10 cellular contexts compared by ENCODE assay signal in genomic region chr7:100719523-100720319, GRCh38. TPM values are rescaled to one million over a fixed set of nuclear protein-coding genes. Genes with fewer than 3 reads are reported as not detected.
A peak's percentile ranks its signal among the peaks of the same experiment; 100 is the strongest.
DNase-seq lines count a peak whose midpoint lies in the region; ATAC-seq, FAIRE-seq and TF ChIP-seq lines count a peak whose summit lies in the region.
"Had no signal": no experiment of that assay in that cellular context is flagged by ENCODE, and none has a peak within 500 bp of the region (broad histone marks: within the 10 kb centered on the region; RNA-seq: fewer than 3 reads in every experiment).

No MANE protein-coding gene starts in this region.

- H3K9me3 ChIP-seq in HUES64 (ENCODE audit: insufficient read depth, low read depth, low read length) = no peaks in the 10 kb centered on the region
- no peaks in the 10 kb centered on the region for H3K9me3 ChIP-seq in HepG2 (ENCODE audit: low read length)
- peaks cover 6% of the 10 kb centered on the region for H3K9me3 ChIP-seq in left ventricle myocardium inferior (replicated peaks)

- peak; percentile 67 for FAIRE-seq in HepG2 (lab: Jason Lieb, UNC)

- no TSS peak for BruUV-seq in HepG2 (replicated peaks; lab: Mats Ljungman, UMichigan)

- H3K36me3 ChIP-seq in HUES64 (ENCODE audit: insufficient read depth, low read length) (no peaks in the 10 kb centered on the region), brain microvascular endothelial cell (replicated peaks) (no peaks in the 10 kb centered on the region), HepG2 (replicated peaks in 1 of 2; ENCODE audit: control insufficient read depth in 1 of 2, insufficient read depth in 2 of 2, low read length in 2 of 2) (no peaks in the 10 kb centered on the region), left ventricle myocardium inferior (no peaks in the 10 kb centered on the region)

- CTCF ChIA-PET in HepG2 (lab: Yijun Ruan, JAX; ENCODE audit: low intra/inter-chr PET ratio, low total read pairs) = no interaction called here

- TF ChIP-seq CTCF in AG09309 (IDR thresholded peaks at IDR 0.05; ENCODE audit: control insufficient read depth, insufficient read depth, low read depth, low read length, missing control alignments) (peak; percentile 82), brain microvascular endothelial cell (IDR thresholded peaks at IDR 0.05; ENCODE audit: low read depth, low read length, missing control alignments) (peak; percentile 55), HepG2 (CRISPR knock-in tag; IDR thresholded peaks at IDR 0.05) (peak; percentile 61), left ventricle myocardium inferior (IDR thresholded peaks at IDR 0.05; ENCODE audit: borderline replicate concordance) (no peak)

- H3K4me3 ChIP-seq in AG09309 (ENCODE audit: control insufficient read depth, low read depth, low read length) (no peak overlapping the region), HUES64 (ENCODE audit: low read length) (peak overlapping the region; percentile 53), brain microvascular endothelial cell (ENCODE audit: low read depth, low read length) (no peak overlapping the region), HepG2 (replicated peaks in 1 of 3; ENCODE audit: insufficient read depth in 1 of 3, low read depth in 2 of 3, low read length in 3 of 3) (peak overlapping the region; percentile 79 to 84 (median 82)), left ventricle myocardium inferior (no peak overlapping the region)

- no peak for TF ChIP-seq RAD21 in HepG2 (CRISPR knock-in tag; IDR thresholded peaks at IDR 0.05)

- TF ChIP-seq EP300 in HepG2 (IDR thresholded peaks at IDR 0.05; ENCODE audit: low read depth in 2 of 2, low read length in 2 of 2) = peak; percentile 12 to 64; a peak in 1 of 4 replicates
- TF ChIP-seq EP300 in HepG2 (CRISPR knock-in tag; IDR thresholded peaks at IDR 0.05; ENCODE audit: borderline replicate concordance) = 0 out of 2 replicates have a peak, but pooled peaks have one; percentile 26

- WGBS in HUES64 = 75% methylated on average over 7 of the region's 8 CpGs
- 2% methylated on average over 5 of the region's 8 CpGs for WGBS in HepG2 (ENCODE audit: low lambda C conversion rate)

- peak overlapping the region; percentile 92 for H3K4me2 ChIP-seq in HepG2 (ENCODE audit: low read depth, low read length)

- DNase-seq in AG09309 (ENCODE audit: low read depth) (peak; percentile 31), brain microvascular endothelial cell (peak; percentile 16), HepG2 (ENCODE audit: low spot score) (peak; percentile 75), left ventricle myocardium inferior (no peak)
- DNase-seq: NCI-H1048; stimulated activated naive CD8-positive, alpha-beta T cell treated with anti-CD3 and anti-CD28 coated beads, Interleukin-15, amount 100 ng/mL, for 72 hours had no signal

- H3K27me3 ChIP-seq in HUES64 (ENCODE audit: insufficient read depth, low read length) (peaks cover 52% of the 10 kb centered on the region), brain microvascular endothelial cell (replicated peaks) (peaks cover 25% of the 10 kb centered on the region), HepG2 (ENCODE audit: control insufficient read depth in 1 of 2, insufficient read depth in 2 of 2, low read length in 2 of 2) (no peaks in the 10 kb centered on the region; a peak in 1 of 5 replicates), left ventricle myocardium inferior (ENCODE audit: low read depth) (peaks cover 63% of the 10 kb centered on the region)

- no peaks in the 10 kb centered on the region for H4K20me1 ChIP-seq in HepG2 (ENCODE audit: insufficient read depth, low read length)

- in situ Hi-C loops in brain microvascular endothelial cell (cut with HindIII; ENCODE audit: low pct_ligation_motif_present, low sequenced_read_pairs) (loop anchor here (25.0 kb wide), 1 partner anchor 118 kb away; the partner anchor contains the start of gene EPHB4), HepG2 (cut with HindIII; ENCODE audit: extremely low pct_ligation_motif_present, low pct_unique_long_range_greater_than_20kb) (no loop called here)

- H2AFZ ChIP-seq in HepG2 (ENCODE audit: low read length) = no peak overlapping the region

- H3K79me2 ChIP-seq in HepG2 (ENCODE audit: insufficient read depth, low read length) = peaks cover 9% of the 10 kb centered on the region

- peak in 1 of 2 experiments; percentile 27; a peak in 2 of 4 replicates for TF ChIP-seq POLR2A in HepG2 (IDR thresholded peaks at IDR 0.05; ENCODE audit: insufficient read depth in 1 of 2, low read depth in 2 of 2, low read length in 2 of 2)

- intact Hi-C loops in HepG2 (cut with micrococcal nuclease; ENCODE audit: unreplicated experiment) (no loop called here), left ventricle myocardium inferior (cut with micrococcal nuclease) (no loop called here)

- POLR2A ChIA-PET in HepG2 (lab: Yijun Ruan, JAX) = interaction anchor here (1.2 to 5.9 kb wide), 2 partner anchors 13 to 112 kb away, joined by 3 to 59 read pairs; partner anchors contain the start of gene POP7

- no peak overlapping the region; the same call in 1 of the 2 replicates for H3K9ac ChIP-seq in HUES64 (ENCODE audit: low read depth, low read length)
- peak overlapping the region; percentile 63 for H3K9ac ChIP-seq in HepG2 (ENCODE audit: insufficient read depth, low read depth, low read length)

- no peak overlapping the region for H3K27ac ChIP-seq in HUES64 (ENCODE audit: low read depth, low read length)
- H3K27ac ChIP-seq in brain microvascular endothelial cell = no peak overlapping the region
- peak overlapping the region; percentile 72 for H3K27ac ChIP-seq in HepG2 (ENCODE audit: extremely low read length, insufficient read depth, low read length)
- no peak overlapping the region for H3K27ac ChIP-seq in left ventricle myocardium inferior (replicated peaks)

- ATAC-seq in HepG2 = peak; percentile 60
- ATAC-seq in HG02763 (IDR thresholded peaks at IDR 0.05; ENCODE audit: unreplicated experiment) = no peak
- no peak for ATAC-seq in GM18868 (IDR thresholded peaks at IDR 0.05; ENCODE audit: unreplicated experiment)
- no peak for ATAC-seq in GM18873 (IDR thresholded peaks at IDR 0.05; ENCODE audit: low FRiP score, unreplicated experiment)

- H3K4me1 ChIP-seq in HUES64 (ENCODE audit: insufficient read depth, low read length) = 0 out of 2 replicates have a peak, but pooled peaks cover 2% of the 10 kb centered on the region
- peaks cover 63% of the 10 kb centered on the region for H3K4me1 ChIP-seq in HepG2 (ENCODE audit: insufficient read depth, low read length)
- peaks cover 8% of the 10 kb centered on the region for H3K4me1 ChIP-seq in left ventricle myocardium inferior

RNA-seq across cellular contexts. Expression of gene EPO, which starts 0.5 kb away (rescaled TPM):
- polyA plus RNA-seq in HUES64 (2013, experiment 1 of 2) = not detected
- polyA plus RNA-seq in HUES64 (2013, experiment 2 of 2) = not detected
- total RNA-seq in HepG2 (2016; rRNA removed; fragmentation: Illumina TruSeq; extraction: Trizol) (9.9 and 10.3 TPM in 2 replicates), left ventricle myocardium inferior (not detected)
- 10.8 and 15.4 TPM in 2 replicates for total RNA-seq in HepG2 (2016; cell fraction: cytosol; rRNA removed; fragmentation: Illumina TruSeq; extraction: Trizol; ENCODE audit: low read depth)
- 9.7 and 9.8 TPM in 2 replicates for total RNA-seq in HepG2 (2016; cell fraction: insoluble cytoplasmic fraction; rRNA removed; fragmentation: Illumina TruSeq; extraction: Trizol)
- 16.5 and 20.1 TPM in 2 replicates for total RNA-seq in HepG2 (2016; cell fraction: membrane; rRNA removed; fragmentation: Illumina TruSeq; extraction: Trizol)
- 5.3 and 6.7 TPM in 2 replicates for total RNA-seq in HepG2 (2016; cell fraction: nucleus; rRNA removed; fragmentation: Illumina TruSeq; extraction: Trizol)
- 25.7 and 26.2 TPM in 2 replicates for polyA plus RNA-seq in HepG2 (2011; rRNA removed)
- polyA plus RNA-seq in HepG2 (2011; cell fraction: cytosol; rRNA removed) = 19.8 and 27.3 TPM in 2 replicates
- 19.5 and 22.2 TPM in 2 replicates for polyA plus RNA-seq in HepG2 (2011; cell fraction: nucleus; rRNA removed)
- 8.8 and 13.8 TPM in 2 replicates for polyA plus RNA-seq in HepG2 (2012)
- 12.3 and 15.4 TPM in 2 replicates for polyA plus RNA-seq in HepG2 (2016; cell fraction: cytosol; fragmentation: Illumina TruSeq; extraction: Trizol; ENCODE audit: low read depth)
- 10.0 and 11.4 TPM in 2 replicates for polyA plus RNA-seq in HepG2 (2016; cell fraction: insoluble cytoplasmic fraction; fragmentation: Illumina TruSeq; extraction: Trizol; ENCODE audit: low read depth)
- polyA plus RNA-seq in HepG2 (2016; cell fraction: membrane; fragmentation: Illumina TruSeq; extraction: Trizol; ENCODE audit: low read depth) = 14.8 and 16.9 TPM in 2 replicates
- polyA plus RNA-seq in HepG2 (2016; cell fraction: nucleus; fragmentation: Illumina TruSeq; extraction: Trizol; ENCODE audit: insufficient read depth, low read depth) = 13.7 and 14.3 TPM in 2 replicates
- polyA minus RNA-seq in HepG2 (2011; rRNA and poly(A)+ RNA removed; ENCODE audit: low replicate concordance) = 17.8 TPM in 1 of 2 replicates, not detected in the other
- 10.0 and 11.1 TPM in 2 replicates for polyA minus RNA-seq in HepG2 (2011; cell fraction: cytosol; rRNA and poly(A)+ RNA removed)
- polyA minus RNA-seq in HepG2 (2011; cell fraction: nucleus; rRNA and poly(A)+ RNA removed) = 2.6 and 3.1 TPM in 2 replicates

RNA-seq across cellular contexts. Expression of gene ZAN, which starts 13.7 kb away (rescaled TPM):
- not detected for polyA plus RNA-seq in HUES64 (2013, experiment 1 of 2)
- not detected for polyA plus RNA-seq in HUES64 (2013, experiment 2 of 2)
- 0.02 and 0.08 TPM in 2 replicates for total RNA-seq in HepG2 (2016; rRNA removed; fragmentation: Illumina TruSeq; extraction: Trizol)
- 0.09 and 0.10 TPM in 2 replicates for total RNA-seq in HepG2 (2016; cell fraction: cytosol; rRNA removed; fragmentation: Illumina TruSeq; extraction: Trizol; ENCODE audit: low read depth)
- total RNA-seq in HepG2 (2016; cell fraction: insoluble cytoplasmic fraction; rRNA removed; fragmentation: Illumina TruSeq; extraction: Trizol) = 0.04 TPM in 2 replicates
- 0.03 and 0.06 TPM in 2 replicates for total RNA-seq in HepG2 (2016; cell fraction: membrane; rRNA removed; fragmentation: Illumina TruSeq; extraction: Trizol)
- 0.06 TPM in 2 replicates for total RNA-seq in HepG2 (2016; cell fraction: nucleus; rRNA removed; fragmentation: Illumina TruSeq; extraction: Trizol)
- 0.09 and 0.14 TPM in 2 replicates for polyA plus RNA-seq in HepG2 (2011; rRNA removed)
- 0.07 and 0.08 TPM in 2 replicates for polyA plus RNA-seq in HepG2 (2011; cell fraction: cytosol; rRNA removed)
- 0.55 and 0.66 TPM in 2 replicates for polyA plus RNA-seq in HepG2 (2011; cell fraction: nucleus; rRNA removed)
- 0.13 and 0.23 TPM in 2 replicates for polyA plus RNA-seq in HepG2 (2012)
- 0.05 TPM in 2 replicates for polyA plus RNA-seq in HepG2 (2016; cell fraction: cytosol; fragmentation: Illumina TruSeq; extraction: Trizol; ENCODE audit: low read depth)
- polyA plus RNA-seq in HepG2 (2016; cell fraction: insoluble cytoplasmic fraction; fragmentation: Illumina TruSeq; extraction: Trizol; ENCODE audit: low read depth) = 0.05 and 0.12 TPM in 2 replicates
- 0.07 and 0.08 TPM in 2 replicates for polyA plus RNA-seq in HepG2 (2016; cell fraction: membrane; fragmentation: Illumina TruSeq; extraction: Trizol; ENCODE audit: low read depth)
- 0.44 and 0.63 TPM in 2 replicates for polyA plus RNA-seq in HepG2 (2016; cell fraction: nucleus; fragmentation: Illumina TruSeq; extraction: Trizol; ENCODE audit: insufficient read depth, low read depth)
- polyA minus RNA-seq in HepG2 (2011; rRNA and poly(A)+ RNA removed; ENCODE audit: low replicate concordance) = 0.48 TPM in 1 of 2 replicates, not detected in the other
- polyA minus RNA-seq in HepG2 (2011; cell fraction: cytosol; rRNA and poly(A)+ RNA removed) = 0.10 and 0.18 TPM in 2 replicates
- 0.25 and 0.26 TPM in 2 replicates for polyA minus RNA-seq in HepG2 (2011; cell fraction: nucleus; rRNA and poly(A)+ RNA removed)
- total RNA-seq in left ventricle myocardium inferior = not detected

RNA-seq across cellular contexts. Expression of gene POP7, which starts 13.8 kb away (rescaled TPM):
- 74.5 TPM for polyA plus RNA-seq in HUES64 (2013, experiment 1 of 2)
- 66.5 TPM for polyA plus RNA-seq in HUES64 (2013, experiment 2 of 2)
- total RNA-seq in HepG2 (2016; rRNA removed; fragmentation: Illumina TruSeq; extraction: Trizol) (91.1 and 91.5 TPM in 2 replicates), left ventricle myocardium inferior (30.6 TPM)
- total RNA-seq in HepG2 (2016; cell fraction: cytosol; rRNA removed; fragmentation: Illumina TruSeq; extraction: Trizol; ENCODE audit: low read depth) = 80.9 and 134 TPM in 2 replicates
- total RNA-seq in HepG2 (2016; cell fraction: insoluble cytoplasmic fraction; rRNA removed; fragmentation: Illumina TruSeq; extraction: Trizol) = 88.0 and 96.3 TPM in 2 replicates
- total RNA-seq in HepG2 (2016; cell fraction: membrane; rRNA removed; fragmentation: Illumina TruSeq; extraction: Trizol) = 82.0 and 130 TPM in 2 replicates
- total RNA-seq in HepG2 (2016; cell fraction: nucleus; rRNA removed; fragmentation: Illumina TruSeq; extraction: Trizol) = 30.9 and 33.0 TPM in 2 replicates
- polyA plus RNA-seq in HepG2 (2011; rRNA removed) = 63.9 and 70.6 TPM in 2 replicates
- 59.0 and 91.7 TPM in 2 replicates for polyA plus RNA-seq in HepG2 (2011; cell fraction: cytosol; rRNA removed)
- polyA plus RNA-seq in HepG2 (2011; cell fraction: nucleus; rRNA removed) = 30.7 and 33.6 TPM in 2 replicates
- polyA plus RNA-seq in HepG2 (2012) = 35.3 and 43.7 TPM in 2 replicates
- polyA plus RNA-seq in HepG2 (2016; cell fraction: cytosol; fragmentation: Illumina TruSeq; extraction: Trizol; ENCODE audit: low read depth) = 72.9 and 135 TPM in 2 replicates
- polyA plus RNA-seq in HepG2 (2016; cell fraction: insoluble cytoplasmic fraction; fragmentation: Illumina TruSeq; extraction: Trizol; ENCODE audit: low read depth) = 95.2 and 106 TPM in 2 replicates
- polyA plus RNA-seq in HepG2 (2016; cell fraction: membrane; fragmentation: Illumina TruSeq; extraction: Trizol; ENCODE audit: low read depth) = 75.0 and 120 TPM in 2 replicates
- 59.0 and 71.0 TPM in 2 replicates for polyA plus RNA-seq in HepG2 (2016; cell fraction: nucleus; fragmentation: Illumina TruSeq; extraction: Trizol; ENCODE audit: insufficient read depth, low read depth)
- 32.0 and 34.2 TPM in 2 replicates for polyA minus RNA-seq in HepG2 (2011; rRNA and poly(A)+ RNA removed; ENCODE audit: low replicate concordance)
- 21.5 and 21.6 TPM in 2 replicates for polyA minus RNA-seq in HepG2 (2011; cell fraction: cytosol; rRNA and poly(A)+ RNA removed)
- polyA minus RNA-seq in HepG2 (2011; cell fraction: nucleus; rRNA and poly(A)+ RNA removed) = 4.5 and 5.0 TPM in 2 replicates

RNA-seq across cellular contexts. Expression of gene GIGYF1, which starts 25.7 kb away (rescaled TPM):
- 48.3 TPM for polyA plus RNA-seq in HUES64 (2013, experiment 1 of 2)
- polyA plus RNA-seq in HUES64 (2013, experiment 2 of 2) = 40.5 TPM
- 6.4 and 16.1 TPM in 2 replicates for total RNA-seq in HepG2 (2016; rRNA removed; fragmentation: Illumina TruSeq; extraction: Trizol)
- 1.1 TPM in 2 replicates for total RNA-seq in HepG2 (2016; cell fraction: cytosol; rRNA removed; fragmentation: Illumina TruSeq; extraction: Trizol; ENCODE audit: low read depth)
- total RNA-seq in HepG2 (2016; cell fraction: insoluble cytoplasmic fraction; rRNA removed; fragmentation: Illumina TruSeq; extraction: Trizol) = 5.2 and 15.6 TPM in 2 replicates
- total RNA-seq in HepG2 (2016; cell fraction: membrane; rRNA removed; fragmentation: Illumina TruSeq; extraction: Trizol) = 2.5 and 3.1 TPM in 2 replicates
- total RNA-seq in HepG2 (2016; cell fraction: nucleus; rRNA removed; fragmentation: Illumina TruSeq; extraction: Trizol) = 20.9 and 26.7 TPM in 2 replicates
- polyA plus RNA-seq in HepG2 (2011; rRNA removed) = 7.6 and 10.2 TPM in 2 replicates
- polyA plus RNA-seq in HepG2 (2011; cell fraction: cytosol; rRNA removed) = 2.9 and 4.4 TPM in 2 replicates
- polyA plus RNA-seq in HepG2 (2011; cell fraction: nucleus; rRNA removed) = 109 and 136 TPM in 2 replicates
- 14.6 and 15.7 TPM in 2 replicates for polyA plus RNA-seq in HepG2 (2012)
- 0.49 and 0.50 TPM in 2 replicates for polyA plus RNA-seq in HepG2 (2016; cell fraction: cytosol; fragmentation: Illumina TruSeq; extraction: Trizol; ENCODE audit: low read depth)
- 4.7 and 6.6 TPM in 2 replicates for polyA plus RNA-seq in HepG2 (2016; cell fraction: insoluble cytoplasmic fraction; fragmentation: Illumina TruSeq; extraction: Trizol; ENCODE audit: low read depth)
- 1.2 and 1.8 TPM in 2 replicates for polyA plus RNA-seq in HepG2 (2016; cell fraction: membrane; fragmentation: Illumina TruSeq; extraction: Trizol; ENCODE audit: low read depth)
- polyA plus RNA-seq in HepG2 (2016; cell fraction: nucleus; fragmentation: Illumina TruSeq; extraction: Trizol; ENCODE audit: insufficient read depth, low read depth) = 82.9 and 91.2 TPM in 2 replicates
- polyA minus RNA-seq in HepG2 (2011; rRNA and poly(A)+ RNA removed; ENCODE audit: low replicate concordance) = 10.8 and 12.0 TPM in 2 replicates
- polyA minus RNA-seq in HepG2 (2011; cell fraction: cytosol; rRNA and poly(A)+ RNA removed) = 5.3 and 5.8 TPM in 2 replicates
- polyA minus RNA-seq in HepG2 (2011; cell fraction: nucleus; rRNA and poly(A)+ RNA removed) = 29.1 and 35.3 TPM in 2 replicates
- 24.5 TPM for total RNA-seq in left ventricle myocardium inferior

RNA-seq across cellular contexts. Expression of gene GNB2, which starts 46.2 kb away (rescaled TPM):
- 101 TPM for polyA plus RNA-seq in HUES64 (2013, experiment 1 of 2)
- polyA plus RNA-seq in HUES64 (2013, experiment 2 of 2) = 107 TPM
- total RNA-seq in HepG2 (2016; rRNA removed; fragmentation: Illumina TruSeq; extraction: Trizol) (48.3 and 64.3 TPM in 2 replicates), left ventricle myocardium inferior (98.3 TPM)
- 84.0 and 90.3 TPM in 2 replicates for total RNA-seq in HepG2 (2016; cell fraction: cytosol; rRNA removed; fragmentation: Illumina TruSeq; extraction: Trizol; ENCODE audit: low read depth)
- 51.7 and 55.9 TPM in 2 replicates for total RNA-seq in HepG2 (2016; cell fraction: insoluble cytoplasmic fraction; rRNA removed; fragmentation: Illumina TruSeq; extraction: Trizol)
- 95.7 and 129 TPM in 2 replicates for total RNA-seq in HepG2 (2016; cell fraction: membrane; rRNA removed; fragmentation: Illumina TruSeq; extraction: Trizol)
- 30.4 and 32.6 TPM in 2 replicates for total RNA-seq in HepG2 (2016; cell fraction: nucleus; rRNA removed; fragmentation: Illumina TruSeq; extraction: Trizol)
- 67.1 and 82.0 TPM in 2 replicates for polyA plus RNA-seq in HepG2 (2011; rRNA removed)
- polyA plus RNA-seq in HepG2 (2011; cell fraction: cytosol; rRNA removed) = 69.6 and 88.5 TPM in 2 replicates
- 82.9 and 91.9 TPM in 2 replicates for polyA plus RNA-seq in HepG2 (2011; cell fraction: nucleus; rRNA removed)
- 80.2 and 110 TPM in 2 replicates for polyA plus RNA-seq in HepG2 (2012)
- polyA plus RNA-seq in HepG2 (2016; cell fraction: cytosol; fragmentation: Illumina TruSeq; extraction: Trizol; ENCODE audit: low read depth) = 141 and 174 TPM in 2 replicates
- polyA plus RNA-seq in HepG2 (2016; cell fraction: insoluble cytoplasmic fraction; fragmentation: Illumina TruSeq; extraction: Trizol; ENCODE audit: low read depth) = 105 and 126 TPM in 2 replicates
- polyA plus RNA-seq in HepG2 (2016; cell fraction: membrane; fragmentation: Illumina TruSeq; extraction: Trizol; ENCODE audit: low read depth) = 137 and 159 TPM in 2 replicates
- 84.9 and 92.0 TPM in 2 replicates for polyA plus RNA-seq in HepG2 (2016; cell fraction: nucleus; fragmentation: Illumina TruSeq; extraction: Trizol; ENCODE audit: insufficient read depth, low read depth)
- 104 and 125 TPM in 2 replicates for polyA minus RNA-seq in HepG2 (2011; rRNA and poly(A)+ RNA removed; ENCODE audit: low replicate concordance)
- 35.2 and 43.4 TPM in 2 replicates for polyA minus RNA-seq in HepG2 (2011; cell fraction: cytosol; rRNA and poly(A)+ RNA removed)
- polyA minus RNA-seq in HepG2 (2011; cell fraction: nucleus; rRNA and poly(A)+ RNA removed) = 10.0 and 11.4 TPM in 2 replicates

Comparison
In these comparisons a context has a peak if more than half of its experiments do, and no peak if none do; other contexts are left out.
1. H3K4me3 ChIP-seq: peak in HUES64 (single experiment) and HepG2 (3 of 3); none in AG09309 (single experiment), brain microvascular endothelial cell (single experiment) and left ventricle myocardium inferior (single experiment).